Comparison of ENCODE assay signal across 8 cellular contexts in genomic region chr2:238425979-238426567, GRCh38. TPM values are rescaled to one million over a fixed set of nuclear protein-coding genes. Genes with fewer than 3 reads are reported as not detected.
DNase-seq lines count a peak whose midpoint lies in the region; ATAC-seq, FAIRE-seq and TF ChIP-seq lines count a peak whose summit lies in the region.

No MANE protein-coding gene starts in this region.

- TF ChIP-seq CTCF in D721Med (IDR thresholded peaks at IDR 0.05; ENCODE audit: insufficient read depth, missing control alignments): no peak
- TF ChIP-seq CTCF in endothelial cell of umbilical vein (IDR thresholded peaks at IDR 0.05; ENCODE audit: extremely low read depth in 1 of 2, insufficient read depth in 1 of 2, low read depth in 1 of 2, low read length in 2 of 2): no peak

- H3K36me3 ChIP-seq in HUES48 (ENCODE audit: control insufficient read depth, insufficient read depth, low read length): peaks cover 10% of the 10 kb centered on the region; the same call in 1 of the 2 replicates
- no peaks in the 10 kb centered on the region for H3K36me3 ChIP-seq in endothelial cell of umbilical vein (ENCODE audit: control insufficient read depth in 2 of 2, extremely low read depth in 1 of 2, insufficient read depth in 2 of 2, low read length in 2 of 2)

- DNase-seq in D721Med (ENCODE audit: insufficient read length, low spot score) (peak; percentile 80), SK-N-DZ (ENCODE audit: low spot score) (peak; percentile 55), endothelial cell of umbilical vein (ENCODE audit: low read depth, low spot score) (no peak), myocyte (ENCODE audit: low read depth) (peak; percentile 47), SKM-1 (lab: John Stamatoyannopoulos, UW; ENCODE audit: unreplicated experiment) (no peak), GM12892 (ENCODE audit: insufficient read length) (no peak)

- H3K27ac ChIP-seq in HUES48 (ENCODE audit: low read depth, low read length) (peak overlapping the region; percentile 99), endothelial cell of umbilical vein (ENCODE audit: insufficient read depth, low read depth, low read length) (peak overlapping the region; percentile 87)

- BruUV-seq in endothelial cell of umbilical vein (replicated peaks; lab: Mats Ljungman, UMichigan): no TSS peak

- no peaks in the 10 kb centered on the region for H3K9me3 ChIP-seq in HUES48 (ENCODE audit: control insufficient read depth, insufficient read depth, low read length)
- no peaks in the 10 kb centered on the region for H3K9me3 ChIP-seq in endothelial cell of umbilical vein (replicated peaks; ENCODE audit: control insufficient read depth, insufficient read depth, low read length)

- TF ChIP-seq POLR2A in endothelial cell of umbilical vein (IDR thresholded peaks at IDR 0.05; ENCODE audit: low read depth, low read length) (no peak), GM12892 (IDR thresholded peaks at IDR 0.05; ENCODE audit: low read depth, low read length) (no peak)

- peak; percentile 3 for ATAC-seq in GM19467 (IDR thresholded peaks at IDR 0.05; ENCODE audit: unreplicated experiment)

- H3K9ac ChIP-seq in HUES48 (ENCODE audit: low read depth, low read length) (peak overlapping the region; percentile 9; the same call in 1 of the 2 replicates), endothelial cell of umbilical vein (replicated peaks; ENCODE audit: extremely low read depth, insufficient read depth, low read length) (peak overlapping the region; percentile 88)

- dilution Hi-C loops in endothelial cell of umbilical vein (cut with MboI; ENCODE audit: extremely low pct_ligation_motif_present, low sequenced_read_pairs): no loop called here

- no peak for FAIRE-seq in D721Med (lab: Jason Lieb, UNC)
- no peak for FAIRE-seq in endothelial cell of umbilical vein (lab: Jason Lieb, UNC)
- FAIRE-seq in GM12892 (lab: Jason Lieb, UNC): no peak

- H3K9me1 ChIP-seq in endothelial cell of umbilical vein (replicated peaks; ENCODE audit: control insufficient read depth, extremely low read depth, insufficient read depth, low read length): no peaks in the 10 kb centered on the region

- peak overlapping the region; percentile 96 for H3K4me3 ChIP-seq in HUES48 (ENCODE audit: low read depth, low read length)
- peak overlapping the region; percentile 26 to 46 (median 45) for H3K4me3 ChIP-seq in endothelial cell of umbilical vein (replicated peaks in 1 of 3; ENCODE audit: insufficient read depth in 1 of 3, low read depth in 1 of 3, low read length in 3 of 3)

- CTCF ChIA-PET in endothelial cell of umbilical vein (lab: Charles Lee): interaction anchor here (0.8 kb wide), 1 partner anchor 36 kb away, joined by 3 read pairs; no protein-coding TSS in a partner anchor

- peak overlapping the region; percentile 92 for H3K4me2 ChIP-seq in endothelial cell of umbilical vein (ENCODE audit: insufficient read depth, low read length)

- H3K79me2 ChIP-seq in endothelial cell of umbilical vein (ENCODE audit: control insufficient read depth, insufficient read depth, low read length): peaks cover 37% of the 10 kb centered on the region

- H3K27me3 ChIP-seq in HUES48 (ENCODE audit: control insufficient read depth, insufficient read depth, low read length) (no peaks in the 10 kb centered on the region), endothelial cell of umbilical vein (ENCODE audit: control insufficient read depth in 2 of 2, insufficient read depth in 2 of 2, low read length in 2 of 2) (no peaks in the 10 kb centered on the region)

- intact Hi-C loops in endothelial cell of umbilical vein (cut with micrococcal nuclease): loop anchor here (1.0 to 10.0 kb wide), 2 partner anchors 47 to 171 kb away; no protein-coding TSS in a partner anchor

- peaks cover 19% of the 10 kb centered on the region for H3K4me1 ChIP-seq in HUES48 (ENCODE audit: control insufficient read depth, insufficient read depth, low read length)
- peaks cover 17% of the 10 kb centered on the region for H3K4me1 ChIP-seq in endothelial cell of umbilical vein (ENCODE audit: control insufficient read depth, extremely low read depth, insufficient read depth, low read length)

- POLR2A ChIA-PET in endothelial cell of umbilical vein (lab: Charles Lee): no interaction called here

- H4K20me1 ChIP-seq in endothelial cell of umbilical vein (replicated peaks; ENCODE audit: control insufficient read depth, extremely low read depth, insufficient read depth, low read length): no peaks in the 10 kb centered on the region

- peak overlapping the region; percentile 93 for H2AFZ ChIP-seq in endothelial cell of umbilical vein (ENCODE audit: low read depth, low read length)

TF ChIP-seq in endothelial cell of umbilical vein, 7 proteins besides CTCF, POLR2A, EP300 and RAD21:
- peak; percentile 32 for TF ChIP-seq EZH2 (IDR thresholded peaks at IDR 0.05; ENCODE audit: borderline replicate concordance, low read depth, low read length, severe bottlenecking)
- TF ChIP-seq POLR2AphosphoS5 (IDR thresholded peaks at IDR 0.05; ENCODE audit: insufficient read depth, low read depth, low read length): no peak
TF ChIP-seq in endothelial cell of umbilical vein: peak in this region for 1.

RNA-seq across cellular contexts. Expression of gene ASB1, which starts 0.7 kb away (rescaled TPM):
- polyA plus RNA-seq in SK-N-DZ (2014; cell fraction: cytosol; rRNA removed): 18.3 and 18.4 TPM in 2 replicates
- polyA plus RNA-seq in SK-N-DZ (2014; cell fraction: nucleus; rRNA removed): 15.4 and 30.0 TPM in 2 replicates
- total RNA-seq in endothelial cell of umbilical vein (16.2 and 16.7 TPM in 2 replicates), myocyte (55.5 and 70.7 TPM in 2 replicates)
- 12.3 and 12.9 TPM in 2 replicates for polyA plus RNA-seq in endothelial cell of umbilical vein
- 10.0 and 12.8 TPM in 2 replicates for polyA plus RNA-seq in endothelial cell of umbilical vein (2011; cell fraction: cytosol; rRNA removed)
- 20.4 and 29.6 TPM in 2 replicates for polyA plus RNA-seq in endothelial cell of umbilical vein (2011; cell fraction: nucleus; rRNA removed)
- polyA plus RNA-seq in endothelial cell of umbilical vein (2012): 15.9 and 20.9 TPM in 2 replicates
- 18.1 and 19.0 TPM in 2 replicates for polyA minus RNA-seq in endothelial cell of umbilical vein
- 7.8 TPM for polyA minus RNA-seq in endothelial cell of umbilical vein (2011; cell fraction: cytosol; rRNA and poly(A)+ RNA removed)
- 7.3 and 10.1 TPM in 2 replicates for polyA minus RNA-seq in endothelial cell of umbilical vein (2011; cell fraction: nucleus; rRNA and poly(A)+ RNA removed)
- polyA plus RNA-seq in myocyte (2012): 77.6 TPM
- 8.9 TPM for polyA plus RNA-seq in GM12892 (2012; ENCODE audit: missing spikeins)

Comparison
In these comparisons a context has a peak if more than half of its experiments do, and no peak if none do; other contexts are left out.
1. DNase-seq: peak in D721Med (single experiment), SK-N-DZ (single experiment) and myocyte (single experiment); none in endothelial cell of umbilical vein (single experiment), SKM-1 (single experiment) and GM12892 (single experiment).